31 cellular contexts compared by ENCODE assay signal in the genomic region with DNA sequence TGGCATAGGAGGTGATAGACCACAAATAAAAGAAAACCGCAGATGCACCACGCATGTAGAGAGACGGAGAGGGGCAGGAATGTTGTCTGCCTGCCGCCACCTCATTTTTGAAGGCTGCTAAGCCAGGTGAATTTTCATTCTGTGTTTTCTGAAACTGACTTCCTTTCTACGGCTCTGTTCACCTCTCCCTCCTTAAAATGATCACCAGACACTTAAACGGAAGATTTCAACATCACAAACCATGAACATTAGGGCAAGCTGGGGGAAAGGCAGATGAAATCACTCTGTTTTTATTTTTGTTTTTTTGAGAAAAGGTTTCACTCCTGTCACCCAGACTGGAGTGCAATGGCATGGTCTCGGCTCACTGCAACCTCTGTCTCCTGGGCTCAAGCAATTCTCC.
DNase-seq lines count a peak whose midpoint lies in the region; ATAC-seq, FAIRE-seq and TF ChIP-seq lines count a peak whose summit lies in the region.
"Had no signal": no experiment of that assay in that cellular context is flagged by ENCODE, and none has a peak within 500 bp of the region (broad histone marks: within the 10 kb centered on the region; RNA-seq: fewer than 3 reads in every experiment).

No MANE protein-coding gene starts in this region.

- FAIRE-seq in urothelium cell line (lab: Jason Lieb, UNC), result no peak
- FAIRE-seq: G401.6 had no signal

- no peaks in the 10 kb centered on the region for H3K27me3 ChIP-seq in Karpas-422 (ENCODE audit: low read length)
- H3K27me3 ChIP-seq: adrenal gland, breast epithelium, tibial artery had no signal

- no TSS peak for BruUV-seq in OCI-LY7 (replicated peaks; lab: Mats Ljungman, UMichigan)

- H3K4me1 ChIP-seq in Karpas-422 (ENCODE audit: low read length) (no peaks in the 10 kb centered on the region), OCI-LY7 (ENCODE audit: insufficient read depth, low read length, poor library complexity, severe bottlenecking) (no peaks in the 10 kb centered on the region)
- H3K4me1 ChIP-seq: breast epithelium had no signal

- H3K4me3 ChIP-seq in Karpas-422 (ENCODE audit: low read length) (no peak overlapping the region), OCI-LY7 (ENCODE audit: low read depth, low read length, poor library complexity, severe bottlenecking) (no peak overlapping the region)
- H3K4me3 ChIP-seq: adrenal gland, breast epithelium, psoas muscle, tibial artery had no signal

- ATAC-seq in HG02763 (IDR thresholded peaks at IDR 0.05; ENCODE audit: unreplicated experiment), result no peak
- ATAC-seq in HG03280 (IDR thresholded peaks at IDR 0.05; ENCODE audit: unreplicated experiment), result no peak
- ATAC-seq: activated CD8-positive, alpha-beta T cell treated with anti-CD3 and anti-CD28 coated beads for 36 hours; left ventricle myocardium superior; psoas muscle; sciatic nerve had no signal

- H3K9me3 ChIP-seq in Karpas-422 (ENCODE audit: low read length) (no peaks in the 10 kb centered on the region), OCI-LY7 (ENCODE audit: low read length) (no peaks in the 10 kb centered on the region)
- H3K9me3 ChIP-seq: adrenal gland, breast epithelium, psoas muscle, tibial artery had no signal

- intact Hi-C loops in OCI-LY7 (cut with micrococcal nuclease; ENCODE audit: unreplicated experiment), result no loop called here

- peak; percentile 26 for DNase-seq in Karpas-422
- no peak for DNase-seq in RWPE1 (ENCODE audit: low spot score)
- DNase-seq in glomerular visceral epithelial cell (ENCODE audit: extremely low spot score), result peak; percentile 41
- peak; percentile 58 for DNase-seq in urothelium cell line (ENCODE audit: low spot score)
- DNase-seq in OCI-LY7 (ENCODE audit: low spot score), result no peak
- DNase-seq: activated CD4-positive, alpha-beta T cell treated with anti-CD3 and anti-CD28 coated beads for 1 hour; activated CD8-positive, alpha-beta memory T cell treated with anti-CD3 and anti-CD28 coated beads, Interleukin-2, amount 50 U/mL, for 48 hours; activated CD8-positive, alpha-beta T cell treated with anti-CD3 and anti-CD28 coated beads for 36 hours; activated naive CD4-positive, alpha-beta T cell treated with anti-CD3 and anti-CD28 coated beads for 36 hours; adrenal gland; COR-L47; DMS53; glutamatergic neuron; islet precursor cell; left ventricle myocardium superior; midbrain; naive B cell; NCI-H1417; NCI-H2029; NCI-H524 treated with DMSO at 0.1 percent for 48 hours; nucleus accumbens; psoas muscle; SHP77 treated with DMSO at 0.1 percent for 48 hours; stimulated activated CD4-positive, alpha-beta T cell treated with anti-CD3 and anti-CD28 coated beads, Interleukin-4, amount 100 ng/mL, for 24 hours; tibial artery had no signal

- no peak overlapping the region for H3K4me2 ChIP-seq in Karpas-422 (ENCODE audit: low read depth, low read length, poor library complexity, severe bottlenecking)
- no peak overlapping the region for H3K4me2 ChIP-seq in OCI-LY7 (ENCODE audit: low read length)

- CTCF ChIA-PET in RWPE1 (lab: Yijun Ruan, JAX) (no interaction called here), OCI-LY7 (lab: Charles Lee; ENCODE audit: unreplicated experiment) (interaction anchor here (0.6 kb wide), 1 partner anchor 31 kb away, joined by 3 read pairs; no protein-coding TSS in a partner anchor)

- H3K9me2 ChIP-seq in Karpas-422 (replicated peaks; ENCODE audit: insufficient read depth, low read length), result no peaks in the 10 kb centered on the region
- no peaks in the 10 kb centered on the region for H3K9me2 ChIP-seq in OCI-LY7 (ENCODE audit: insufficient read depth, low read length)

- POLR2A ChIA-PET in RWPE1 (lab: Yijun Ruan, JAX; ENCODE audit: low non-redundant PET), result no interaction called here
- POLR2A ChIA-PET in OCI-LY7 (lab: Charles Lee), result no interaction called here

- TF ChIP-seq CTCF in RWPE1 (conservative IDR thresholded peaks at IDR 0.05; ENCODE audit: low read depth) (no peak), OCI-LY7 (conservative IDR thresholded peaks at IDR 0.05; ENCODE audit: low read length) (no peak)

- H3K36me3 ChIP-seq in Karpas-422 (ENCODE audit: insufficient read depth, low read length), result no peaks in the 10 kb centered on the region
- H3K36me3 ChIP-seq in OCI-LY7 (ENCODE audit: insufficient read depth, low read length), result no peaks in the 10 kb centered on the region
- H3K36me3 ChIP-seq: adrenal gland, breast epithelium, tibial artery had no signal

- H3K27ac ChIP-seq in Karpas-422 (ENCODE audit: low read length) (no peak overlapping the region), RWPE1 (peak overlapping the region; percentile 22; the same call in 1 of the 2 replicates), OCI-LY7 (ENCODE audit: low read depth, low read length, poor library complexity, severe bottlenecking) (no peak overlapping the region)
- H3K27ac ChIP-seq: adrenal gland, breast epithelium, C4-2B, psoas muscle had no signal

- no peak overlapping the region for H2AFZ ChIP-seq in Karpas-422 (ENCODE audit: low read length)
- H2AFZ ChIP-seq in OCI-LY7 (ENCODE audit: low read length), result no peak overlapping the region

- no peaks in the 10 kb centered on the region for H3K79me2 ChIP-seq in Karpas-422 (ENCODE audit: low read length)
- no peaks in the 10 kb centered on the region for H3K79me2 ChIP-seq in OCI-LY7 (ENCODE audit: insufficient read depth, low read depth, low read length)

- H3K9ac ChIP-seq in Karpas-422 (ENCODE audit: low read length), result no peak overlapping the region

- H4K20me1 ChIP-seq in Karpas-422 (ENCODE audit: insufficient read depth, low read depth, low read length) (no peaks in the 10 kb centered on the region), OCI-LY7 (ENCODE audit: insufficient read depth, low read length) (no peaks in the 10 kb centered on the region)

Comparison
In these comparisons a context has a peak if more than half of its experiments do, and no peak if none do; other contexts are left out.
1. DNase-seq: peak in Karpas-422 (single experiment), glomerular visceral epithelial cell (single experiment) and urothelium cell line (single experiment); none in RWPE1 (single experiment) and OCI-LY7 (single experiment).